ENCODE assay signal across 17 cellular contexts in the genomic region with DNA sequence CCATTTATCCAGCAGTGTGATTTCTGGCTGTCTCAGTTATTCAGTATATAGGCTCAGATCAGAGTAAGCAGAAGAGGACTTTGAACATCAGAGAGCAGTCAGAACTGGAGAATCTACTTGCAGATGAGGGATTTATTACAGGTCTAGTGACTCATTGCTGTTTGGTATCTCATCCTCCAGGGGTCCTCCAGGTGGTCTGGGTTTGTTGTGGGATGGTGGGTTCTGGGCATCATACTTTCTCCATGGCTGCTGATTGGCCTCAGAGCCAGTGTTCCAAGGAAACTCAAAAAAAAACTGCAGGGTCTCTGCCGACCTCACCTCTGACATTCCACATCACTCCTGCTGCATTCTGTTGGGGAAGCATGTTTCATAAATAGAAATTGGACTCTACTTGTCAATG.
DNase-seq lines count a peak whose midpoint lies in the region; ATAC-seq and TF ChIP-seq lines count a peak whose summit lies in the region.
"Had no signal": no experiment of that assay in that cellular context is flagged by ENCODE, and none has a peak within 500 bp of the region (broad histone marks: within the 10 kb centered on the region; RNA-seq: fewer than 3 reads in every experiment).

No MANE protein-coding gene starts in this region.

- no peaks in the 10 kb centered on the region for H3K27me3 Mint-ChIP-seq in WTC11 (ENCODE audit: low read depth)
- H3K27me3 Mint-ChIP-seq: CD4-positive, alpha-beta memory T cell had no signal

- H3K27me3 ChIP-seq in H7 (ENCODE audit: control insufficient read depth, insufficient read depth, low read length): no peaks in the 10 kb centered on the region
- H3K27me3 ChIP-seq in thyroid gland: no peaks in the 10 kb centered on the region

- WGBS in thyroid gland, 2 donors: 44 to 50% methylated on average over 1 of the region's 1 CpG

- peak overlapping the region; percentile 19 for H3K27ac Mint-ChIP-seq in WTC11
- H3K27ac Mint-ChIP-seq: CD4-positive, alpha-beta memory T cell had no signal

- H3K36me3 ChIP-seq in H7 (replicated peaks; ENCODE audit: control insufficient read depth, insufficient read depth, low read length) (no peaks in the 10 kb centered on the region), thyroid gland (no peaks in the 10 kb centered on the region)

- no peak for TF ChIP-seq POLR2A in thyroid gland (IDR thresholded peaks at IDR 0.05)

- H3K27ac ChIP-seq in thyroid gland: no peak overlapping the region
- H3K27ac ChIP-seq: A549 had no signal

- no peaks in the 10 kb centered on the region for H3K9me3 ChIP-seq in thyroid gland
- H3K9me3 ChIP-seq: A549 had no signal

- H3K4me3 ChIP-seq in H7 (ENCODE audit: insufficient read depth, low read depth, low read length): no peak overlapping the region
- H3K4me3 ChIP-seq in thyroid gland (replicated peaks in 1 of 3): no peak overlapping the region
- H3K4me3 ChIP-seq: A549 had no signal

- ATAC-seq in WTC11 (peak; percentile 82), GM21367 (IDR thresholded peaks at IDR 0.05; ENCODE audit: unreplicated experiment) (no peak)
- ATAC-seq: A549 had no signal

- intact Hi-C loops in thyroid gland (cut with DNase I): no loop called here

- H3K36me3 Mint-ChIP-seq in WTC11: no peaks in the 10 kb centered on the region
- H3K36me3 Mint-ChIP-seq: CD4-positive, alpha-beta memory T cell had no signal

- peaks cover 3% of the 10 kb centered on the region; the same call in 1 of the 2 replicates for H3K9me3 Mint-ChIP-seq in WTC11

- H3K4me3 Mint-ChIP-seq in WTC11: no peak overlapping the region
- H3K4me3 Mint-ChIP-seq: CD4-positive, alpha-beta memory T cell had no signal

- CTCF ChIA-PET in WTC11 (lab: Charles Lee): no interaction called here

- DNase-seq in H7: peak; percentile 46
- no peak for DNase-seq in WTC11 (ENCODE audit: low spot score)
- peak; percentile 30 for DNase-seq in iPS-NIHi11 (ENCODE audit: low spot score)
- no peak for DNase-seq in thyroid gland
- no peak for DNase-seq in T1000 (lab: John Stamatoyannopoulos, UW)
- DNase-seq: 8988T; C1 segment of cervical spinal cord; Calu3; CD4-positive, alpha-beta memory T cell; COR-L47; DMS53; DMS79 treated with DMSO at 0.1 percent for 48 hours; GF-D8; GOT3; HCEC 1CT had no signal

- H3K4me1 Mint-ChIP-seq in WTC11: no peaks in the 10 kb centered on the region
- H3K4me1 Mint-ChIP-seq: CD4-positive, alpha-beta memory T cell had no signal

- POLR2A ChIA-PET in WTC11 (lab: Charles Lee): no interaction called here

- no peaks in the 10 kb centered on the region for H3K4me1 ChIP-seq in thyroid gland
- H3K4me1 ChIP-seq: A549 had no signal

- TF ChIP-seq CTCF in WTC11 (IDR thresholded peaks at IDR 0.05) (no peak), thyroid gland (IDR thresholded peaks at IDR 0.05) (no peak)

TF ChIP-seq in WTC11, 78 proteins besides CTCF, POLR2A, EP300 and RAD21:
- TF ChIP-seq ZNF396 (CRISPR knock-in tag; IDR thresholded peaks at IDR 0.05; ENCODE audit: borderline replicate concordance) (no peak), JAZF1 (CRISPR knock-in tag; IDR thresholded peaks at IDR 0.05) (no peak), TCF7 (CRISPR knock-in tag; IDR thresholded peaks at IDR 0.05; ENCODE audit: low read depth) (no peak), ZNF232 (CRISPR knock-in tag; IDR thresholded peaks at IDR 0.05) (no peak), HMGA2 (CRISPR knock-in tag; IDR thresholded peaks at IDR 0.05) (no peak), GTF2I (CRISPR knock-in tag; conservative IDR thresholded peaks at IDR 0.05) (no peak), ZNF219 (CRISPR knock-in tag; IDR thresholded peaks at IDR 0.05; ENCODE audit: borderline replicate concordance) (no peak)
- TF ChIP-seq, protein P1, sequence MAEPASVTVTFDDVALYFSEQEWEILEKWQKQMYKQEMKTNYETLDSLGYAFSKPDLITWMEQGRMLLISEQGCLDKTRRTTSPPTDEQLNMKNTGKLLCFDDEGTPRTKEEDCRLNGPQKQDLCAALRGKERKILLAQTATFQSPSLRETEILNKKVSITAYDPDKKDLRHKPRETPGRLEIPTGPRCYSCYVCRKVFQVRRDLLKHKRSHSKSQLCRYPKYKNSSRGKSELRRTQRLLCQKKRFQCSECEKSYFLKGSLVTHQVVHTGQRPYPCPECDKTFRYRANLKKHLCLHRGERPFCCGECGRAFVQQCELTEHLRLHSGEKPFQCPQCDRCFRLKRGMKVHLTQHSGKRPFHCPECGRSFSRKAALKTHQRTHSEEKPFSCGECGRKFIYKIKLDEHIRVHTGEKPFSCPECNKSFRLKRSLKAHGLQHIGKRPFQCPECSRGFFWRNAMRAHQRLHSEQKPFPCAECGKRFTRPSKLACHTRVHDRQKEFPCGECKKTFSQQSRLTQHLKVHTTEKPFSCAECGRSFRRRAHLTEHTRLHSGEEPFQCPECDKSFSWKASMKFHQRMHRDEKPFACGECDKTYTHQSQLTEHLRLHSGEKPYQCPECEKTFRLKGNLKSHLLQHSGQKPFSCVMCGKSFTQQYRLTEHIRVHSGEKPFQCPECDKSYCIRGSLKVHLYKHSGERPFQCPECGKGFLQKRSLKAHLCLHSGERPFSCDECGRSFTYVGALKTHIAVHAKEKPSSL (CRISPR knock-in tag; conservative IDR thresholded peaks at IDR 0.05): no peak
- TF ChIP-seq, protein P2, sequence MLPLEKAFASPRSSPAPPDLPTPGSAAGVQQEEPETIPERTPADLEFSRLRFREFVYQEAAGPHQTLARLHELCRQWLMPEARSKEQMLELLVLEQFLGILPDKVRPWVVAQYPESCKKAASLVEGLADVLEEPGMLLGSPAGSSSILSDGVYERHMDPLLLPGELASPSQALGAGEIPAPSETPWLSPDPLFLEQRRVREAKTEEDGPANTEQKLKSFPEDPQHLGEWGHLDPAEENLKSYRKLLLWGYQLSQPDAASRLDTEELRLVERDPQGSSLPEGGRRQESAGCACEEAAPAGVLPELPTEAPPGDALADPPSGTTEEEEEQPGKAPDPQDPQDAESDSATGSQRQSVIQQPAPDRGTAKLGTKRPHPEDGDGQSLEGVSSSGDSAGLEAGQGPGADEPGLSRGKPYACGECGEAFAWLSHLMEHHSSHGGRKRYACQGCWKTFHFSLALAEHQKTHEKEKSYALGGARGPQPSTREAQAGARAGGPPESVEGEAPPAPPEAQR (CRISPR knock-in tag; IDR thresholded peaks at IDR 0.05): no peak
- TF ChIP-seq, protein P3, sequence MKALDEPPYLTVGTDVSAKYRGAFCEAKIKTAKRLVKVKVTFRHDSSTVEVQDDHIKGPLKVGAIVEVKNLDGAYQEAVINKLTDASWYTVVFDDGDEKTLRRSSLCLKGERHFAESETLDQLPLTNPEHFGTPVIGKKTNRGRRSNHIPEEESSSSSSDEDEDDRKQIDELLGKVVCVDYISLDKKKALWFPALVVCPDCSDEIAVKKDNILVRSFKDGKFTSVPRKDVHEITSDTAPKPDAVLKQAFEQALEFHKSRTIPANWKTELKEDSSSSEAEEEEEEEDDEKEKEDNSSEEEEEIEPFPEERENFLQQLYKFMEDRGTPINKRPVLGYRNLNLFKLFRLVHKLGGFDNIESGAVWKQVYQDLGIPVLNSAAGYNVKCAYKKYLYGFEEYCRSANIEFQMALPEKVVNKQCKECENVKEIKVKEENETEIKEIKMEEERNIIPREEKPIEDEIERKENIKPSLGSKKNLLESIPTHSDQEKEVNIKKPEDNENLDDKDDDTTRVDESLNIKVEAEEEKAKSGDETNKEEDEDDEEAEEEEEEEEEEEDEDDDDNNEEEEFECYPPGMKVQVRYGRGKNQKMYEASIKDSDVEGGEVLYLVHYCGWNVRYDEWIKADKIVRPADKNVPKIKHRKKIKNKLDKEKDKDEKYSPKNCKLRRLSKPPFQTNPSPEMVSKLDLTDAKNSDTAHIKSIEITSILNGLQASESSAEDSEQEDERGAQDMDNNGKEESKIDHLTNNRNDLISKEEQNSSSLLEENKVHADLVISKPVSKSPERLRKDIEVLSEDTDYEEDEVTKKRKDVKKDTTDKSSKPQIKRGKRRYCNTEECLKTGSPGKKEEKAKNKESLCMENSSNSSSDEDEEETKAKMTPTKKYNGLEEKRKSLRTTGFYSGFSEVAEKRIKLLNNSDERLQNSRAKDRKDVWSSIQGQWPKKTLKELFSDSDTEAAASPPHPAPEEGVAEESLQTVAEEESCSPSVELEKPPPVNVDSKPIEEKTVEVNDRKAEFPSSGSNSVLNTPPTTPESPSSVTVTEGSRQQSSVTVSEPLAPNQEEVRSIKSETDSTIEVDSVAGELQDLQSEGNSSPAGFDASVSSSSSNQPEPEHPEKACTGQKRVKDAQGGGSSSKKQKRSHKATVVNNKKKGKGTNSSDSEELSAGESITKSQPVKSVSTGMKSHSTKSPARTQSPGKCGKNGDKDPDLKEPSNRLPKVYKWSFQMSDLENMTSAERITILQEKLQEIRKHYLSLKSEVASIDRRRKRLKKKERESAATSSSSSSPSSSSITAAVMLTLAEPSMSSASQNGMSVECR (CRISPR knock-in tag; IDR thresholded peaks at IDR 0.05; ENCODE audit: borderline replicate concordance): no peak
- TF ChIP-seq, protein P4, sequence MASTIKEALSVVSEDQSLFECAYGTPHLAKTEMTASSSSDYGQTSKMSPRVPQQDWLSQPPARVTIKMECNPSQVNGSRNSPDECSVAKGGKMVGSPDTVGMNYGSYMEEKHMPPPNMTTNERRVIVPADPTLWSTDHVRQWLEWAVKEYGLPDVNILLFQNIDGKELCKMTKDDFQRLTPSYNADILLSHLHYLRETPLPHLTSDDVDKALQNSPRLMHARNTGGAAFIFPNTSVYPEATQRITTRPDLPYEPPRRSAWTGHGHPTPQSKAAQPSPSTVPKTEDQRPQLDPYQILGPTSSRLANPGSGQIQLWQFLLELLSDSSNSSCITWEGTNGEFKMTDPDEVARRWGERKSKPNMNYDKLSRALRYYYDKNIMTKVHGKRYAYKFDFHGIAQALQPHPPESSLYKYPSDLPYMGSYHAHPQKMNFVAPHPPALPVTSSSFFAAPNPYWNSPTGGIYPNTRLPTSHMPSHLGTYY (CRISPR knock-in tag; IDR thresholded peaks at IDR 0.05): no peak
- TF ChIP-seq, protein P5, sequence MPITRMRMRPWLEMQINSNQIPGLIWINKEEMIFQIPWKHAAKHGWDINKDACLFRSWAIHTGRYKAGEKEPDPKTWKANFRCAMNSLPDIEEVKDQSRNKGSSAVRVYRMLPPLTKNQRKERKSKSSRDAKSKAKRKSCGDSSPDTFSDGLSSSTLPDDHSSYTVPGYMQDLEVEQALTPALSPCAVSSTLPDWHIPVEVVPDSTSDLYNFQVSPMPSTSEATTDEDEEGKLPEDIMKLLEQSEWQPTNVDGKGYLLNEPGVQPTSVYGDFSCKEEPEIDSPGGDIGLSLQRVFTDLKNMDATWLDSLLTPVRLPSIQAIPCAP (CRISPR knock-in tag; IDR thresholded peaks at IDR 0.05): no peak
- TF ChIP-seq, protein P6, sequence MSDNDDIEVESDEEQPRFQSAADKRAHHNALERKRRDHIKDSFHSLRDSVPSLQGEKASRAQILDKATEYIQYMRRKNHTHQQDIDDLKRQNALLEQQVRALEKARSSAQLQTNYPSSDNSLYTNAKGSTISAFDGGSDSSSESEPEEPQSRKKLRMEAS (CRISPR knock-in tag; IDR thresholded peaks at IDR 0.05): no peak

Comparison
In these comparisons a context has a peak if more than half of its experiments do, and no peak if none do; other contexts are left out.
1. DNase-seq: peak in H7 (single experiment) and iPS-NIHi11 (single experiment); none in WTC11 (single experiment), thyroid gland (0 of 2) and T1000 (single experiment).